ENCODE assay signal across 1 cellular context in genomic region chr17:1714980-1715802, GRCh38.
A peak's percentile ranks its signal among the peaks of the same experiment; 100 is the strongest.
TF ChIP-seq lines count a peak whose summit lies in the region.

No MANE protein-coding gene starts in this region.

TF ChIP-seq in H1, 55 proteins besides CTCF, POLR2A, EP300 and RAD21:
- TF ChIP-seq MAX (IDR thresholded peaks at IDR 0.05), result no peak
- TF ChIP-seq SIN3A (conservative IDR thresholded peaks at IDR 0.05 in 1 of 2, IDR thresholded peaks at IDR 0.05 in 1 of 2; ENCODE audit: low read depth in 1 of 2, low read length in 2 of 2), result peak; percentile 73 to 92; a peak in 3 of 4 replicates
- TF ChIP-seq POLR2AphosphoS5 (IDR thresholded peaks at IDR 0.05; ENCODE audit: low read depth, low read length), result no peak
- TF ChIP-seq HDAC2 (IDR thresholded peaks at IDR 0.05; ENCODE audit: borderline replicate concordance in 1 of 2, low read depth in 2 of 2, low read length in 2 of 2), result peak in 1 of 2 experiments; percentile 78; a peak in 2 of 4 replicates
- no peak for TF ChIP-seq YY1 (IDR thresholded peaks at IDR 0.05; ENCODE audit: low read depth, low read length)
- TF ChIP-seq SAP30 (IDR thresholded peaks at IDR 0.05; ENCODE audit: insufficient read depth, insufficient replicate concordance, low read length), result peak; percentile 96
- TF ChIP-seq RBBP5 (IDR thresholded peaks at IDR 0.05; ENCODE audit: borderline replicate concordance, low read depth, low read length), result peak; percentile 33; the same call in 1 of the 2 replicates
- no peak for TF ChIP-seq CHD7 (IDR thresholded peaks at IDR 0.05; ENCODE audit: insufficient replicate concordance, low read length)
- no peak for TF ChIP-seq KDM5A (IDR thresholded peaks at IDR 0.05; ENCODE audit: low read length)
- TF ChIP-seq NRF1 (IDR thresholded peaks at IDR 0.05; ENCODE audit: low read depth, low read length), result no peak
- peak; percentile 99 for TF ChIP-seq CTBP2 (IDR thresholded peaks at IDR 0.05; ENCODE audit: borderline replicate concordance, insufficient read depth, insufficient read length, low read length)
- no peak for TF ChIP-seq TCF12 (IDR thresholded peaks at IDR 0.05; ENCODE audit: low read depth, low read length)
- TF ChIP-seq SP1 (IDR thresholded peaks at IDR 0.05; ENCODE audit: low read depth, low read length), result no peak
- no peak for TF ChIP-seq SIX5 (IDR thresholded peaks at IDR 0.05; ENCODE audit: low read depth, low read length)
- TF ChIP-seq ASH2L (IDR thresholded peaks at IDR 0.05; ENCODE audit: low read length), result no peak
TF ChIP-seq in H1: peak in this region for 5.
